Comparison of ENCODE assay signal across 1 cellular context in the genomic region with DNA sequence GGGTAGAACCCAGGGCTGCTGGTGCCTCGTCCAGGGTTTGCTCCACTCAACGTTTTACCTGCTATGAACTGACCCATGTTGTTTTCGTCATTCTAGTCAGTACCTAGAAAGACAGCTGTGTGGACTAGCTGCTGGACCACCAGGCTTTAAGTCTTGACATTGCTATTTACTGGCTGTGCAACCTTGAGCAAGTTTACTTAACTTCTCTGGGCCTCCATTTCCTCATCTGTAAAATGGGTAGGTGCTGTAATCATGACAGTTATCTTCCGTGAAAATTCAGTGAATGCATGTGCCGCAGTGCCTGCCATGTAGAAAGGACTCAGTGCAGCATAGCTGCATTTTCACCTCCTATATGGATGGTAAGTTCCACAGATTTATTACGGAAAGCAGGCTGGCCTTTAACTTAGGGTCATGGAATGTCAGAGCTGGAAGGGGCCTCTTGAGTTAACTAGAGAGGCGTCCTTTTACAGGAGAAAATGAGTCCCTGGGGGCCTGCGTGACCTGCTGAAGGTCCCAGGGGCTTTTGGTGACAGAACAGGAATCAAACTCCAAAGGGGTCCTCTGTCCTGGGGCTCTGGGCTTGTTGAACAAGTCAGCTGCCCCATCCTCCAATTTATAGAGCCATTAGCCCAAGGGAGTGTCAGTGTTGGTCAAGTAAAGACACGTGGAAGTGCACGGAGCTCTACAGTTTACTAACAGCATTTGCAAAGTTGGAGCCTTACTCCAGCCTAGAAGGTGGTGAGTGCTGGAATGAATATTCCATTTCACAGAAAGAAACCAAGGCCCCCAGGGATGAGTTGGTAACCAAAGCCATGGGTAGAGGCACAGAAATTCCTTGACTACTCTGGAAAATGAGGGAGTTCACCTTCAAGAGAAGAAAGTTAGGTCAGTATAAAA.
TF ChIP-seq lines count a peak whose summit lies in the region.

No MANE protein-coding gene starts in this region.

TF ChIP-seq in HepG2, 621 proteins besides CTCF, POLR2A, EP300 and RAD21 (continues in another document):
- TF ChIP-seq ZNF570 (CRISPR knock-in tag; IDR thresholded peaks at IDR 0.05; ENCODE audit: borderline replicate concordance) (no peak), HCFC1 (IDR thresholded peaks at IDR 0.05; ENCODE audit: low read depth, low read length) (no peak), ZNF841 (CRISPR knock-in tag; IDR thresholded peaks at IDR 0.05; ENCODE audit: borderline replicate concordance) (no peak), SMAD9 (CRISPR knock-in tag; IDR thresholded peaks at IDR 0.05) (no peak), PHF5A (CRISPR knock-in tag; IDR thresholded peaks at IDR 0.05; ENCODE audit: low read depth, unreplicated experiment) (no peak), ZNF101 (CRISPR knock-in tag; IDR thresholded peaks at IDR 0.05; ENCODE audit: borderline replicate concordance, low read depth) (no peak), ZNF629 (CRISPR knock-in tag; conservative IDR thresholded peaks at IDR 0.05) (peak; percentile 98), SP1 (IDR thresholded peaks at IDR 0.05) (no peak), SP1 (CRISPR knock-in tag; IDR thresholded peaks at IDR 0.05) (no peak), SMYD3 (CRISPR knock-in tag; IDR thresholded peaks at IDR 0.05) (no peak), ZFX (CRISPR knock-in tag; IDR thresholded peaks at IDR 0.05; ENCODE audit: low read depth) (no peak), ZEB1 (IDR thresholded peaks at IDR 0.05; ENCODE audit: insufficient replicate concordance, low read depth) (no peak), KLF6 (CRISPR knock-in tag; IDR thresholded peaks at IDR 0.05) (no peak), HIVEP1 (CRISPR knock-in tag; IDR thresholded peaks at IDR 0.05) (no peak), SP4 (CRISPR knock-in tag; IDR thresholded peaks at IDR 0.05) (0 out of 2 replicates have a peak, but pooled peaks have one; percentile 23), ARID5B (CRISPR knock-in tag; IDR thresholded peaks at IDR 0.05) (no peak), MED13 (CRISPR knock-in tag; IDR thresholded peaks at IDR 0.05) (no peak), ZFP62 (CRISPR knock-in tag; IDR thresholded peaks at IDR 0.05) (no peak), ZNF674 (CRISPR knock-in tag; IDR thresholded peaks at IDR 0.05; ENCODE audit: low read depth) (no peak), ZNF768 (CRISPR knock-in tag; IDR thresholded peaks at IDR 0.05) (no peak; the same call in 1 of the 2 replicates), ZBTB25 (CRISPR knock-in tag; IDR thresholded peaks at IDR 0.05) (no peak), ZNF616 (CRISPR knock-in tag; IDR thresholded peaks at IDR 0.05; ENCODE audit: low read depth) (no peak), ZNF431 (CRISPR knock-in tag; IDR thresholded peaks at IDR 0.05; ENCODE audit: borderline replicate concordance, low read depth) (no peak), ZNF670 (CRISPR knock-in tag; IDR thresholded peaks at IDR 0.05; ENCODE audit: borderline replicate concordance) (no peak), CHD2 (IDR thresholded peaks at IDR 0.05; ENCODE audit: low read depth, low read length) (no peak), IKZF5 (CRISPR knock-in tag; IDR thresholded peaks at IDR 0.05) (no peak), CHD4 (IDR thresholded peaks at IDR 0.05; ENCODE audit: borderline replicate concordance, low read length) (0 out of 2 replicates have a peak, but pooled peaks have one; percentile 47), ZNF878 (CRISPR knock-in tag; IDR thresholded peaks at IDR 0.05) (no peak), SPEN (CRISPR knock-in tag; IDR thresholded peaks at IDR 0.05; ENCODE audit: low read depth) (no peak), ADNP (CRISPR knock-in tag; IDR thresholded peaks at IDR 0.05) (peak; percentile 70), NCOA5 (CRISPR knock-in tag; IDR thresholded peaks at IDR 0.05) (no peak), BRF2 (CRISPR knock-in tag; IDR thresholded peaks at IDR 0.05) (no peak), FOXK1 (CRISPR knock-in tag; IDR thresholded peaks at IDR 0.05; ENCODE audit: borderline replicate concordance, low read depth) (no peak), KDM1A (CRISPR knock-in tag; IDR thresholded peaks at IDR 0.05) (peak; percentile 93), ZBTB42 (CRISPR knock-in tag; IDR thresholded peaks at IDR 0.05) (no peak), MEF2D (CRISPR knock-in tag; IDR thresholded peaks at IDR 0.05) (no peak), HES4 (CRISPR knock-in tag; IDR thresholded peaks at IDR 0.05; ENCODE audit: borderline replicate concordance) (0 out of 2 replicates have a peak, but pooled peaks have one; percentile 17), ZBTB44 (CRISPR knock-in tag; IDR thresholded peaks at IDR 0.05) (no peak)
- TF ChIP-seq, protein P1, sequence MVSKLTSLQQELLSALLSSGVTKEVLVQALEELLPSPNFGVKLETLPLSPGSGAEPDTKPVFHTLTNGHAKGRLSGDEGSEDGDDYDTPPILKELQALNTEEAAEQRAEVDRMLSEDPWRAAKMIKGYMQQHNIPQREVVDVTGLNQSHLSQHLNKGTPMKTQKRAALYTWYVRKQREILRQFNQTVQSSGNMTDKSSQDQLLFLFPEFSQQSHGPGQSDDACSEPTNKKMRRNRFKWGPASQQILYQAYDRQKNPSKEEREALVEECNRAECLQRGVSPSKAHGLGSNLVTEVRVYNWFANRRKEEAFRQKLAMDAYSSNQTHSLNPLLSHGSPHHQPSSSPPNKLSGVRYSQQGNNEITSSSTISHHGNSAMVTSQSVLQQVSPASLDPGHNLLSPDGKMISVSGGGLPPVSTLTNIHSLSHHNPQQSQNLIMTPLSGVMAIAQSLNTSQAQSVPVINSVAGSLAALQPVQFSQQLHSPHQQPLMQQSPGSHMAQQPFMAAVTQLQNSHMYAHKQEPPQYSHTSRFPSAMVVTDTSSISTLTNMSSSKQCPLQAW (CRISPR knock-in tag; IDR thresholded peaks at IDR 0.05), result 0 out of 2 replicates have a peak, but pooled peaks have one; percentile 19
- TF ChIP-seq, protein P2, sequence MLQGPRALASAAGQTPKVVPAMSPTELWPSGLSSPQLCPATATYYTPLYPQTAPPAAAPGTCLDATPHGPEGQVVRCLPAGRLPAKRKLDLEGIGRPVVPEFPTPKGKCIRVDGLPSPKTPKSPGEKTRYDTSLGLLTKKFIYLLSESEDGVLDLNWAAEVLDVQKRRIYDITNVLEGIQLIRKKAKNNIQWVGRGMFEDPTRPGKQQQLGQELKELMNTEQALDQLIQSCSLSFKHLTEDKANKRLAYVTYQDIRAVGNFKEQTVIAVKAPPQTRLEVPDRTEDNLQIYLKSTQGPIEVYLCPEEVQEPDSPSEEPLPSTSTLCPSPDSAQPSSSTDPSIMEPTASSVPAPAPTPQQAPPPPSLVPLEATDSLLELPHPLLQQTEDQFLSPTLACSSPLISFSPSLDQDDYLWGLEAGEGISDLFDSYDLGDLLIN (CRISPR knock-in tag; IDR thresholded peaks at IDR 0.05; ENCODE audit: borderline replicate concordance), result no peak
- TF ChIP-seq, protein P3, sequence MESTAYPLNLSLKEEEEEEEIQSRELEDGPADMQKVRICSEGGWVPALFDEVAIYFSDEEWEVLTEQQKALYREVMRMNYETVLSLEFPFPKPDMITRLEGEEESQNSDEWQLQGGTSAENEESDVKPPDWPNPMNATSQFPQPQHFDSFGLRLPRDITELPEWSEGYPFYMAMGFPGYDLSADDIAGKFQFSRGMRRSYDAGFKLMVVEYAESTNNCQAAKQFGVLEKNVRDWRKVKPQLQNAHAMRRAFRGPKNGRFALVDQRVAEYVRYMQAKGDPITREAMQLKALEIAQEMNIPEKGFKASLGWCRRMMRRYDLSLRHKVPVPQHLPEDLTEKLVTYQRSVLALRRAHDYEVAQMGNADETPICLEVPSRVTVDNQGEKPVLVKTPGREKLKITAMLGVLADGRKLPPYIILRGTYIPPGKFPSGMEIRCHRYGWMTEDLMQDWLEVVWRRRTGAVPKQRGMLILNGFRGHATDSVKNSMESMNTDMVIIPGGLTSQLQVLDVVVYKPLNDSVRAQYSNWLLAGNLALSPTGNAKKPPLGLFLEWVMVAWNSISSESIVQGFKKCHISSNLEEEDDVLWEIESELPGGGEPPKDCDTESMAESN (CRISPR knock-in tag; conservative IDR thresholded peaks at IDR 0.05), result no peak
- TF ChIP-seq, protein P4, sequence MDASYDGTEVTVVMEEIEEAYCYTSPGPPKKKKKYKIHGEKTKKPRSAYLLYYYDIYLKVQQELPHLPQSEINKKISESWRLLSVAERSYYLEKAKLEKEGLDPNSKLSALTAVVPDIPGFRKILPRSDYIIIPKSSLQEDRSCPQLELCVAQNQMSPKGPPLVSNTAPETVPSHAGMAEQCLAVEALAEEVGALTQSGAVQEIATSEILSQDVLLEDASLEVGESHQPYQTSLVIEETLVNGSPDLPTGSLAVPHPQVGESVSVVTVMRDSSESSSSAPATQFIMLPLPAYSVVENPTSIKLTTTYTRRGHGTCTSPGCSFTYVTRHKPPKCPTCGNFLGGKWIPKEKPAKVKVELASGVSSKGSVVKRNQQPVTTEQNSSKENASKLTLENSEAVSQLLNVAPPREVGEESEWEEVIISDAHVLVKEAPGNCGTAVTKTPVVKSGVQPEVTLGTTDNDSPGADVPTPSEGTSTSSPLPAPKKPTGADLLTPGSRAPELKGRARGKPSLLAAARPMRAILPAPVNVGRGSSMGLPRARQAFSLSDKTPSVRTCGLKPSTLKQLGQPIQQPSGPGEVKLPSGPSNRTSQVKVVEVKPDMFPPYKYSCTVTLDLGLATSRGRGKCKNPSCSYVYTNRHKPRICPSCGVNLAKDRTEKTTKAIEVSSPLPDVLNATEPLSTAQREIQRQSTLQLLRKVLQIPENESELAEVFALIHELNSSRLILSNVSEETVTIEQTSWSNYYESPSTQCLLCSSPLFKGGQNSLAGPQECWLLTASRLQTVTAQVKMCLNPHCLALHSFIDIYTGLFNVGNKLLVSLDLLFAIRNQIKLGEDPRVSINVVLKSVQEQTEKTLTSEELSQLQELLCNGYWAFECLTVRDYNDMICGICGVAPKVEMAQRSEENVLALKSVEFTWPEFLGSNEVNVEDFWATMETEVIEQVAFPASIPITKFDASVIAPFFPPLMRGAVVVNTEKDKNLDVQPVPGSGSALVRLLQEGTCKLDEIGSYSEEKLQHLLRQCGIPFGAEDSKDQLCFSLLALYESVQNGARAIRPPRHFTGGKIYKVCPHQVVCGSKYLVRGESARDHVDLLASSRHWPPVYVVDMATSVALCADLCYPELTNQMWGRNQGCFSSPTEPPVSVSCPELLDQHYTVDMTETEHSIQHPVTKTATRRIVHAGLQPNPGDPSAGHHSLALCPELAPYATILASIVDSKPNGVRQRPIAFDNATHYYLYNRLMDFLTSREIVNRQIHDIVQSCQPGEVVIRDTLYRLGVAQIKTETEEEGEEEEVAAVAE (CRISPR knock-in tag; IDR thresholded peaks at IDR 0.05; ENCODE audit: borderline replicate concordance), result no peak
